In genomic region chr5:94159144-94159543, GRCh38 we compare ENCODE assay signal across 20 cellular contexts.
DNase-seq lines count a peak whose midpoint lies in the region; ATAC-seq and TF ChIP-seq lines count a peak whose summit lies in the region.
"Had no signal": no experiment of that assay in that cellular context is flagged by ENCODE, and none has a peak within 500 bp of the region (broad histone marks: within the 10 kb centered on the region; RNA-seq: fewer than 3 reads in every experiment).

No MANE protein-coding gene starts in this region.

- peak; percentile 18; the same call in 1 of the 2 replicates for TF ChIP-seq RAD21 in SK-N-SH (IDR thresholded peaks at IDR 0.05; ENCODE audit: low read length)

- H3K27me3 ChIP-seq in SK-N-SH (ENCODE audit: insufficient read depth) = no peaks in the 10 kb centered on the region
- H3K27me3 ChIP-seq in MM.1S (replicated peaks; ENCODE audit: insufficient read depth, low read length) = no peaks in the 10 kb centered on the region
- H3K27me3 ChIP-seq in RWPE2 (ENCODE audit: insufficient read depth, poor library complexity, severe bottlenecking) = no peaks in the 10 kb centered on the region
- H3K27me3 ChIP-seq: vagina had no signal

- no peaks in the 10 kb centered on the region for H3K9me2 ChIP-seq in SK-N-SH
- no peaks in the 10 kb centered on the region for H3K9me2 ChIP-seq in MM.1S (replicated peaks; ENCODE audit: insufficient read depth, low read length)

- DNase-seq in SK-N-SH (no peak), MM.1S (no peak), RWPE2 (ENCODE audit: low spot score) (no peak), retinal pigment epithelial cell (ENCODE audit: low read depth) (no peak), T-helper 9 cell (no peak)
- DNase-seq: activated CD4-positive, alpha-beta T cell treated with anti-CD3 and anti-CD28 coated beads, Interleukin-2, amount 10 ng/mL, durations not matched to agents 7 days and 5 days; activated CD8-positive, alpha-beta memory T cell treated with anti-CD3 and anti-CD28 coated beads, Interleukin-2, amount 50 U/mL, for 48 hours; activated effector memory CD4-positive, alpha-beta T cell treated with anti-CD3 and anti-CD28 coated beads, Interleukin-2, amount 50 U/mL, for 16 hours; C1 segment of cervical spinal cord; caudate nucleus; midbrain; NCI-H748 treated with DMSO at 0.1 percent for 48 hours; stimulated activated CD8-positive, alpha-beta memory T cell treated with anti-CD3 and anti-CD28 coated beads, Interleukin-4, amount 100 ng/mL, for 48 hours had no signal

- WGBS in SK-N-SH (ENCODE audit: low lambda C conversion rate) = 77% methylated on average over 4 of the region's 4 CpGs

- CTCF ChIA-PET in SK-N-SH (lab: Yijun Ruan, JAX) = interaction anchor here (1.5 kb wide), 1 partner anchor 51 kb away, joined by 4 read pairs; no protein-coding TSS in a partner anchor

- POLR2A ChIA-PET in SK-N-SH (lab: Yijun Ruan, JAX) = no interaction called here

- H2AFZ ChIP-seq in SK-N-SH (ENCODE audit: low read depth) (no peak overlapping the region), MM.1S (ENCODE audit: low read length) (no peak overlapping the region)

- H3K9me3 ChIP-seq in SK-N-SH (no peaks in the 10 kb centered on the region), MM.1S (replicated peaks; ENCODE audit: insufficient read depth, low read length) (no peaks in the 10 kb centered on the region), RWPE2 (ENCODE audit: severe bottlenecking) (no peaks in the 10 kb centered on the region)
- H3K9me3 ChIP-seq: vagina had no signal

- H3K4me3 ChIP-seq in SK-N-SH (ENCODE audit: low read depth in 2 of 2, low read length in 1 of 2) (no peak overlapping the region), MM.1S (ENCODE audit: low read length) (no peak overlapping the region), RWPE2 (ENCODE audit: severe bottlenecking) (no peak overlapping the region), retinal pigment epithelial cell (ENCODE audit: low read length) (no peak overlapping the region)
- H3K4me3 ChIP-seq: vagina had no signal

- no peak overlapping the region for H3K4me2 ChIP-seq in SK-N-SH
- H3K4me2 ChIP-seq in MM.1S (ENCODE audit: low read depth, low read length) = no peak overlapping the region
- H3K4me2 ChIP-seq: KMS-11 had no signal

- H3K4me1 ChIP-seq in SK-N-SH (ENCODE audit: control insufficient read depth in 1 of 2, insufficient read depth in 2 of 2, low read depth in 1 of 2, low read length in 1 of 2) (no peaks in the 10 kb centered on the region), MM.1S (ENCODE audit: low read length) (no peaks in the 10 kb centered on the region), RWPE2 (ENCODE audit: insufficient read depth, poor library complexity, severe bottlenecking) (no peaks in the 10 kb centered on the region)
- H3K4me1 ChIP-seq: vagina had no signal

- no peaks in the 10 kb centered on the region for H3K36me3 ChIP-seq in SK-N-SH (replicated peaks in 1 of 2; ENCODE audit: control insufficient read depth in 1 of 2, insufficient read depth in 2 of 2, low read length in 1 of 2)
- H3K36me3 ChIP-seq in MM.1S (replicated peaks; ENCODE audit: insufficient read depth, low read length) = no peaks in the 10 kb centered on the region
- H3K36me3 ChIP-seq in RWPE2 (ENCODE audit: low read depth) = no peaks in the 10 kb centered on the region
- H3K36me3 ChIP-seq: vagina had no signal

- ATAC-seq in SK-N-SH treated with all-trans-retinoic acid at 6 μM for 48 hours (no peak), RWPE2 (ENCODE audit: low read depth) (no peak), HG02852 (IDR thresholded peaks at IDR 0.05; ENCODE audit: unreplicated experiment) (no peak), GM21619 (IDR thresholded peaks at IDR 0.05; ENCODE audit: unreplicated experiment) (no peak)
- ATAC-seq: esophagus mucosa, left lobe of liver had no signal

- H3K27ac ChIP-seq in SK-N-SH (ENCODE audit: low read depth in 2 of 2, low read length in 1 of 2) (no peak overlapping the region), MM.1S (ENCODE audit: low read length) (no peak overlapping the region), RWPE2 (ENCODE audit: poor library complexity, severe bottlenecking) (no peak overlapping the region)
- H3K27ac ChIP-seq: KMS-11, vagina had no signal

- H3K9ac ChIP-seq in SK-N-SH (no peak overlapping the region), MM.1S (ENCODE audit: low read length) (no peak overlapping the region)
- H3K9ac ChIP-seq: KMS-11 had no signal

- H3K79me2 ChIP-seq in SK-N-SH (ENCODE audit: insufficient read depth) = no peaks in the 10 kb centered on the region
- no peaks in the 10 kb centered on the region for H3K79me2 ChIP-seq in MM.1S (ENCODE audit: low read length)

- TF ChIP-seq CTCF in SK-N-SH (IDR thresholded peaks at IDR 0.05) (peak; percentile 18; the same call in 1 of the 2 replicates), MM.1S (IDR thresholded peaks at IDR 0.05; ENCODE audit: low read length) (0 out of 2 replicates have a peak, but pooled peaks have one; percentile 16), RWPE2 (IDR thresholded peaks at IDR 0.05; ENCODE audit: poor library complexity, severe bottlenecking) (peak; percentile 14), retinal pigment epithelial cell (conservative IDR thresholded peaks at IDR 0.05; ENCODE audit: low read depth, low read length) (peak; percentile 4)

- H3F3A ChIP-seq in SK-N-SH (replicated peaks; ENCODE audit: insufficient read depth) = no peaks in the 10 kb centered on the region
- no peaks in the 10 kb centered on the region for H3F3A ChIP-seq in MM.1S (ENCODE audit: insufficient read depth, low read length)

- H4K20me1 ChIP-seq in SK-N-SH (ENCODE audit: insufficient read depth) (no peaks in the 10 kb centered on the region), MM.1S (ENCODE audit: insufficient read depth, low read length) (no peaks in the 10 kb centered on the region)

- no peak for TF ChIP-seq EP300 in SK-N-SH (IDR thresholded peaks at IDR 0.05; ENCODE audit: borderline replicate concordance in 1 of 2, low read depth in 1 of 2, low read length in 1 of 2)

TF ChIP-seq in SK-N-SH, 30 proteins besides CTCF, POLR2A, EP300 and RAD21 (continues in another document):
- no peak for TF ChIP-seq REST (IDR thresholded peaks at IDR 0.05; ENCODE audit: low read depth, low read length)
- no peak for TF ChIP-seq NFIC (IDR thresholded peaks at IDR 0.05; ENCODE audit: borderline replicate concordance)
- TF ChIP-seq RCOR1 (IDR thresholded peaks at IDR 0.05; ENCODE audit: low read length) = no peak
- TF ChIP-seq EZH2phosphoT487 (IDR thresholded peaks at IDR 0.05; ENCODE audit: borderline replicate concordance, low read depth) = no peak
- TF ChIP-seq YY1 (IDR thresholded peaks at IDR 0.05; ENCODE audit: low read depth) = no peak
- TF ChIP-seq ELF1 (IDR thresholded peaks at IDR 0.05) = no peak

TF ChIP-seq in SK-N-SH treated with all-trans-retinoic acid at 6 μM for 48 hours, 23 proteins besides CTCF, POLR2A, EP300 and RAD21:
- TF ChIP-seq TCF4 (CRISPR knock-in tag; IDR thresholded peaks at IDR 0.05; ENCODE audit: borderline replicate concordance) (no peak), ZNF8 (CRISPR knock-in tag; IDR thresholded peaks at IDR 0.05) (no peak), OSR1 (CRISPR knock-in tag; IDR thresholded peaks at IDR 0.05) (no peak), TOX (CRISPR knock-in tag; IDR thresholded peaks at IDR 0.05; ENCODE audit: borderline replicate concordance) (no peak), ZFP30 (CRISPR knock-in tag; IDR thresholded peaks at IDR 0.05) (no peak)
TF ChIP-seq in SK-N-SH treated with all-trans-retinoic acid at 6 μM for 48 hours: peak in this region for 0.
